Comparison of ENCODE assay signal across 36 cellular contexts in genomic region chr20:56573989-56574388, GRCh38. TPM values are rescaled to one million over a fixed set of nuclear protein-coding genes. Genes with fewer than 3 reads are reported as not detected.
"Had no signal": no experiment of that assay in that cellular context is flagged by ENCODE, and none has a peak within 500 bp of the region (broad histone marks: within the 10 kb centered on the region; RNA-seq: fewer than 3 reads in every experiment).

No MANE protein-coding gene starts in this region.

- H3K27ac Mint-ChIP-seq: activated CD4-positive, alpha-beta memory T cell treated with anti-CD3 and anti-CD28 coated beads, Interleukin-2, amount 10 ng/mL, durations not matched to agents 7 days and 5 days; activated CD8-positive, alpha-beta memory T cell treated with anti-CD3 and anti-CD28 coated beads, Interleukin-2, amount 10 ng/mL, durations not matched to agents 7 days and 5 days; activated naive CD4-positive, alpha-beta T cell treated with anti-CD3 and anti-CD28 coated beads, Interleukin-2, amount 10 ng/mL, durations not matched to agents 7 days and 5 days; activated naive CD8-positive, alpha-beta T cell; activated naive CD8-positive, alpha-beta T cell treated with anti-CD3 and anti-CD28 coated beads, Interleukin-2, amount 50 U/mL, for 24 hours had no signal

- DNase-seq: activated CD4-positive, alpha-beta memory T cell treated with anti-CD3 and anti-CD28 coated beads, Interleukin-2, amount 10 ng/mL, durations not matched to agents 7 days and 5 days; activated CD4-positive, alpha-beta T cell treated with anti-CD3 and anti-CD28 coated beads for 1 hour; activated CD4-positive, alpha-beta T cell treated with anti-CD3 and anti-CD28 coated beads for 48 hours; activated CD4-positive, CD25-positive, alpha-beta regulatory T cell; activated CD8-positive, alpha-beta memory T cell treated with anti-CD3 and anti-CD28 coated beads for 24 hours; activated CD8-positive, alpha-beta memory T cell treated with anti-CD3 and anti-CD28 coated beads, Interleukin-2, amount 10 ng/mL, durations not matched to agents 7 days and 5 days; activated CD8-positive, alpha-beta memory T cell treated with anti-CD3 and anti-CD28 coated beads, Interleukin-2, amount 50 U/mL, for 48 hours; activated effector memory CD4-positive, alpha-beta T cell treated with Interleukin-2 at 50 U/mL for 16 hours; activated naive CD4-positive, alpha-beta T cell treated with anti-CD3 and anti-CD28 coated beads, Interleukin-2, amount 10 ng/mL, durations not matched to agents 7 days and 5 days; activated naive CD8-positive, alpha-beta T cell treated with anti-CD3 and anti-CD28 coated beads, Interleukin-2, amount 50 U/mL, for 24 hours; activated T-cell treated with anti-CD3 and anti-CD28 coated beads, Interleukin-2, amount 50 U/mL, for 48 hours; anterior cingulate cortex; brain microvascular endothelial cell; NCI-H1092 treated with DMSO at 0.1 percent for 48 hours; NCI-H1417 treated with DMSO at 0.1 percent for 48 hours; NCI-H187 treated with DMSO at 0.1 percent for 48 hours; NCI-H2081; NCI-H2171 treated with DMSO at 0.1 percent for 48 hours; NCI-H2227 treated with DMSO at 0.1 percent for 48 hours; NCI-H446; NCI-H510A treated with DMSO at 0.1 percent for 48 hours; NCI-H526 treated with DMSO at 0.1 percent for 48 hours; NCI-H774; NK-92 treated with Interleukin-12 subunit alpha and Interleukin-12 subunit beta, amount 100 ng/mL, for 24 hours; Peyer's patch; Right ventricle myocardium superior; RPMI8226; SW 1271; T-helper 1 cell; T-helper 2 cell; T-helper 9 cell had no signal

- H3K9me3 Mint-ChIP-seq: activated CD4-positive, alpha-beta memory T cell treated with anti-CD3 and anti-CD28 coated beads, Interleukin-2, amount 10 ng/mL, durations not matched to agents 7 days and 5 days; activated naive CD4-positive, alpha-beta T cell treated with anti-CD3 and anti-CD28 coated beads, Interleukin-2, amount 10 ng/mL, durations not matched to agents 7 days and 5 days; activated naive CD8-positive, alpha-beta T cell treated with anti-CD3 and anti-CD28 coated beads, Interleukin-2, amount 50 U/mL, for 24 hours had no signal

- H3K4me1 Mint-ChIP-seq: activated CD4-positive, alpha-beta memory T cell treated with anti-CD3 and anti-CD28 coated beads, Interleukin-2, amount 10 ng/mL, durations not matched to agents 7 days and 5 days; activated CD8-positive, alpha-beta memory T cell treated with anti-CD3 and anti-CD28 coated beads, Interleukin-2, amount 10 ng/mL, durations not matched to agents 7 days and 5 days; activated naive CD4-positive, alpha-beta T cell treated with anti-CD3 and anti-CD28 coated beads, Interleukin-2, amount 10 ng/mL, durations not matched to agents 7 days and 5 days; activated naive CD8-positive, alpha-beta T cell treated with anti-CD3 and anti-CD28 coated beads, Interleukin-2, amount 50 U/mL, for 24 hours had no signal

- H3K9me3 ChIP-seq: Peyer's patch had no signal

- H3K4me2 ChIP-seq: KMS-11 had no signal

- H3K4me3 Mint-ChIP-seq: activated CD4-positive, alpha-beta memory T cell treated with anti-CD3 and anti-CD28 coated beads, Interleukin-2, amount 10 ng/mL, durations not matched to agents 7 days and 5 days; activated CD8-positive, alpha-beta memory T cell treated with anti-CD3 and anti-CD28 coated beads, Interleukin-2, amount 10 ng/mL, durations not matched to agents 7 days and 5 days; activated naive CD4-positive, alpha-beta T cell treated with anti-CD3 and anti-CD28 coated beads, Interleukin-2, amount 10 ng/mL, durations not matched to agents 7 days and 5 days; activated naive CD8-positive, alpha-beta T cell; activated naive CD8-positive, alpha-beta T cell treated with anti-CD3 and anti-CD28 coated beads, Interleukin-2, amount 50 U/mL, for 24 hours had no signal

- ATAC-seq: activated CD8-positive, alpha-beta memory T cell treated with anti-CD3 and anti-CD28 coated beads, Interleukin-2, amount 10 ng/mL, durations not matched to agents 7 days and 5 days; activated naive CD8-positive, alpha-beta T cell treated with anti-CD3 and anti-CD28 coated beads, Interleukin-2, amount 50 U/mL, for 24 hours had no signal

- H3K27ac ChIP-seq: brain microvascular endothelial cell, cardiac muscle cell, KMS-11, Peyer's patch, VCaP had no signal

- H3K36me3 Mint-ChIP-seq: activated CD8-positive, alpha-beta memory T cell treated with anti-CD3 and anti-CD28 coated beads, Interleukin-2, amount 10 ng/mL, durations not matched to agents 7 days and 5 days; activated naive CD4-positive, alpha-beta T cell treated with anti-CD3 and anti-CD28 coated beads, Interleukin-2, amount 10 ng/mL, durations not matched to agents 7 days and 5 days; activated naive CD8-positive, alpha-beta T cell had no signal

- H3K36me3 ChIP-seq: brain microvascular endothelial cell, cardiac muscle cell, Peyer's patch had no signal

- H3K4me1 ChIP-seq: Peyer's patch had no signal

- H3K4me3 ChIP-seq: cardiac muscle cell, Peyer's patch had no signal

- H3K27me3 ChIP-seq: brain microvascular endothelial cell, cardiac muscle cell, Peyer's patch had no signal

- H3K9ac ChIP-seq: KMS-11 had no signal

RNA-seq across cellular contexts. Expression of gene FAM209B, which starts 40.9 kb away (rescaled TPM):
- total RNA-seq: cardiac muscle cell, LHCN-M2, Peyer's patch had no signal

RNA-seq across cellular contexts. Expression of gene FAM209A, which starts 49.4 kb away (rescaled TPM):
- total RNA-seq: cardiac muscle cell, LHCN-M2, Peyer's patch, Right ventricle myocardium superior had no signal

RNA-seq across cellular contexts. Expression of gene TFAP2C, which starts 55.1 kb away (rescaled TPM):
- total RNA-seq: activated CD4-positive, alpha-beta memory T cell treated with anti-CD3 and anti-CD28 coated beads, Interleukin-2, amount 10 ng/mL, durations not matched to agents 7 days and 5 days; activated CD8-positive, alpha-beta memory T cell treated with anti-CD3 and anti-CD28 coated beads, Interleukin-2, amount 10 ng/mL, durations not matched to agents 7 days and 5 days; LHCN-M2; Peyer's patch had no signal
- polyA plus RNA-seq: cardiac muscle cell had no signal
